In the genomic region with DNA sequence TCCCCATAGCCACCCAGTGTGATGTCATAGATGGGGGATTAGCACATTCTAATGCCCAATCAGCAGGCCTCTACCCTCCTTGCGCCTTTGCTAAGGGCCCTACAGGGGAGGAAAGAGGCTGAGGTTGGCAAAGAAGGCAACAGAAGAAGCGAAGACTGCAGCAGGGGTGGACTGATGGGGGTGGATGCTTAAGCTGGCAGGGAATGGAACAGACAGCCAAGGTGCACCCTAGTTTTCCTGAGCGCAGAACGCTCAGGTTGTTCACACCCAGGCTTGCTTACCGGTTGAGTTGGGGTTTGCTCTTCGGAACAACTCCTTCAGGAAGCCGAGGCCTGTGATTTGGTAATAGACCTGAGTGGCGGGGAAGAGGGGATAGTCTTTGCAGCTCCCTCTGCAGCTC, we compare ENCODE assay signal across 25 cellular contexts. TPM values are rescaled to one million over a fixed set of nuclear protein-coding genes. Genes with fewer than 3 reads are reported as not detected.
A peak's percentile ranks its signal among the peaks of the same experiment; 100 is the strongest.
DNase-seq lines count a peak whose midpoint lies in the region; ATAC-seq and TF ChIP-seq lines count a peak whose summit lies in the region.
"Had no signal": no experiment of that assay in that cellular context is flagged by ENCODE, and none has a peak within 500 bp of the region (broad histone marks: within the 10 kb centered on the region; RNA-seq: fewer than 3 reads in every experiment).

No MANE protein-coding gene starts in this region.

- DNase-seq in activated naive CD4-positive, alpha-beta T cell treated with anti-CD3 and anti-CD28 coated beads, Interleukin-2, amount 50 U/mL, for 72 hours (ENCODE audit: low spot score in 2 of 2): no peak
- no peak for DNase-seq in activated naive CD4-positive, alpha-beta T cell treated with anti-CD3 and anti-CD28 coated beads, Interleukin-2, amount 10 ng/mL, durations not matched to agents 7 days and 5 days
- no peak for DNase-seq in memory B cell (ENCODE audit: low spot score in 2 of 2)
- DNase-seq in putamen (ENCODE audit: low spot score): peak; percentile 68
- no peak for DNase-seq in adrenal gland
- no peak for DNase-seq in LoVo (ENCODE audit: low spot score)
- no peak for DNase-seq in activated CD8-positive, alpha-beta T cell treated with anti-CD3 and anti-CD28 coated beads, Interleukin-2, amount 10 ng/mL, durations not matched to agents 7 days and 5 days
- DNase-seq: AML-193; CD4-positive, alpha-beta T cell; GM23248; H7; KBM-7; MG63; NCI-H2029; NCI-H446 treated with DMSO at 0.1 percent for 48 hours; NCI-H526; NCI-H82; NK-92 treated with Interleukin-12 subunit alpha and Interleukin-12 subunit beta, amount 100 ng/mL, for 24 hours; PC-9; SJCRH30 had no signal

- CTCF ChIA-PET in activated naive CD4-positive, alpha-beta T cell treated with anti-CD3 and anti-CD28 coated beads, Interleukin-2, amount 10 ng/mL, durations not matched to agents 7 days and 5 days (lab: Charles Lee): interaction anchor here (1.0 kb wide), 2 partner anchors 101 to 404 kb away, joined by 3 read pairs; no protein-coding TSS in a partner anchor
- CTCF ChIA-PET in activated CD8-positive, alpha-beta T cell treated with anti-CD3 and anti-CD28 coated beads, Interleukin-2, amount 10 ng/mL, durations not matched to agents 7 days and 5 days (lab: Charles Lee): interaction anchor here (0.9 kb wide), 1 partner anchor 10 kb away, joined by 3 read pairs; no protein-coding TSS in a partner anchor

- no peak for TF ChIP-seq POLR2A in adrenal gland (IDR thresholded peaks at IDR 0.05)

- intact Hi-C loops in adrenal gland (cut with DNase I): no loop called here

- H3K36me3 Mint-ChIP-seq in activated naive CD4-positive, alpha-beta T cell treated with anti-CD3 and anti-CD28 coated beads, Interleukin-2, amount 50 U/mL, for 72 hours: no peaks in the 10 kb centered on the region
- H3K36me3 Mint-ChIP-seq in activated naive CD4-positive, alpha-beta T cell treated with anti-CD3 and anti-CD28 coated beads, Interleukin-2, amount 10 ng/mL, durations not matched to agents 7 days and 5 days: peaks cover 46% of the 10 kb centered on the region
- peaks cover 26% of the 10 kb centered on the region for H3K36me3 Mint-ChIP-seq in memory B cell
- H3K36me3 Mint-ChIP-seq in activated CD8-positive, alpha-beta T cell treated with anti-CD3 and anti-CD28 coated beads, Interleukin-2, amount 10 ng/mL, durations not matched to agents 7 days and 5 days (ENCODE audit: low read depth): peaks cover 54% of the 10 kb centered on the region

- no peaks in the 10 kb centered on the region for H3K9me3 Mint-ChIP-seq in activated naive CD4-positive, alpha-beta T cell treated with anti-CD3 and anti-CD28 coated beads, Interleukin-2, amount 50 U/mL, for 72 hours
- no peaks in the 10 kb centered on the region for H3K9me3 Mint-ChIP-seq in activated naive CD4-positive, alpha-beta T cell treated with anti-CD3 and anti-CD28 coated beads, Interleukin-2, amount 10 ng/mL, durations not matched to agents 7 days and 5 days
- no peaks in the 10 kb centered on the region for H3K9me3 Mint-ChIP-seq in memory B cell
- no peaks in the 10 kb centered on the region for H3K9me3 Mint-ChIP-seq in activated CD8-positive, alpha-beta T cell treated with anti-CD3 and anti-CD28 coated beads, Interleukin-2, amount 10 ng/mL, durations not matched to agents 7 days and 5 days (ENCODE audit: insufficient read depth)
- H3K9me3 Mint-ChIP-seq: CD4-positive, alpha-beta T cell had no signal

- no peaks in the 10 kb centered on the region for H3K27me3 Mint-ChIP-seq in activated naive CD4-positive, alpha-beta T cell treated with anti-CD3 and anti-CD28 coated beads, Interleukin-2, amount 10 ng/mL, durations not matched to agents 7 days and 5 days
- H3K27me3 Mint-ChIP-seq in memory B cell: no peaks in the 10 kb centered on the region
- H3K27me3 Mint-ChIP-seq in activated CD8-positive, alpha-beta T cell treated with anti-CD3 and anti-CD28 coated beads, Interleukin-2, amount 10 ng/mL, durations not matched to agents 7 days and 5 days (ENCODE audit: low read depth): no peaks in the 10 kb centered on the region
- H3K27me3 Mint-ChIP-seq: CD4-positive, alpha-beta T cell had no signal

- H3K4me1 ChIP-seq in adrenal gland (replicated peaks in 1 of 2): peaks cover 23 to 25% of the 10 kb centered on the region in 2 donors
- H3K4me1 ChIP-seq: SJCRH30 had no signal

- no peak for ATAC-seq in activated naive CD4-positive, alpha-beta T cell treated with anti-CD3 and anti-CD28 coated beads, Interleukin-2, amount 50 U/mL, for 72 hours
- no peak for ATAC-seq in memory B cell (ENCODE audit: low read depth)
- no peak for ATAC-seq in activated CD8-positive, alpha-beta T cell treated with anti-CD3 and anti-CD28 coated beads, Interleukin-2, amount 10 ng/mL, durations not matched to agents 7 days and 5 days
- ATAC-seq: HepG2, Right ventricle myocardium inferior had no signal

- POLR2A ChIA-PET in activated CD8-positive, alpha-beta T cell treated with anti-CD3 and anti-CD28 coated beads, Interleukin-2, amount 10 ng/mL, durations not matched to agents 7 days and 5 days (lab: Charles Lee): no interaction called here

- H3K27me3 ChIP-seq in adrenal gland: no peaks in the 10 kb centered on the region
- H3K27me3 ChIP-seq: BLaER1 treated with 17β-estradiol and CSF1 and Interleukin-3, amounts not matched to agents 10 nM and 100 nM; MG63; SJCRH30 had no signal

- H3K4me3 Mint-ChIP-seq in activated naive CD4-positive, alpha-beta T cell treated with anti-CD3 and anti-CD28 coated beads, Interleukin-2, amount 10 ng/mL, durations not matched to agents 7 days and 5 days: no peak overlapping the region
- H3K4me3 Mint-ChIP-seq in memory B cell: no peak overlapping the region
- H3K4me3 Mint-ChIP-seq in activated CD8-positive, alpha-beta T cell treated with anti-CD3 and anti-CD28 coated beads, Interleukin-2, amount 10 ng/mL, durations not matched to agents 7 days and 5 days: no peak overlapping the region
- H3K4me3 Mint-ChIP-seq: CD4-positive, alpha-beta T cell had no signal

- no peaks in the 10 kb centered on the region for H3K9me3 ChIP-seq in adrenal gland (replicated peaks in 1 of 3)
- H3K9me3 ChIP-seq: BLaER1 treated with 17β-estradiol and CSF1 and Interleukin-3, amounts not matched to agents 10 nM and 100 nM; MG63; SJCRH30 had no signal

- peaks cover 0 to 76% of the 10 kb centered on the region in 2 donors for H3K36me3 ChIP-seq in adrenal gland (replicated peaks in 1 of 2)

- no peak overlapping the region for H3K4me3 ChIP-seq in adrenal gland
- H3K4me3 ChIP-seq: BLaER1 treated with 17β-estradiol and CSF1 and Interleukin-3, amounts not matched to agents 10 nM and 100 nM; GM23248; MG63; PC-9; SJCRH30 had no signal

- H3K27ac ChIP-seq in adrenal gland: no peak overlapping the region
- H3K27ac ChIP-seq: BLaER1 treated with 17β-estradiol and CSF1 and Interleukin-3, amounts not matched to agents 10 nM and 100 nM; GM23248; PC-9; SJCRH30 had no signal

- WGBS in adrenal gland, 4 donors: 91 to 98% (median 95%) methylated on average over 8 of the region's 8 CpGs

- peaks cover 13% of the 10 kb centered on the region for H3K4me1 Mint-ChIP-seq in activated naive CD4-positive, alpha-beta T cell treated with anti-CD3 and anti-CD28 coated beads, Interleukin-2, amount 10 ng/mL, durations not matched to agents 7 days and 5 days
- no peaks in the 10 kb centered on the region for H3K4me1 Mint-ChIP-seq in memory B cell
- peaks cover 28% of the 10 kb centered on the region for H3K4me1 Mint-ChIP-seq in activated CD8-positive, alpha-beta T cell treated with anti-CD3 and anti-CD28 coated beads, Interleukin-2, amount 10 ng/mL, durations not matched to agents 7 days and 5 days (ENCODE audit: low read depth)

- no peak for TF ChIP-seq CTCF in adrenal gland (IDR thresholded peaks at IDR 0.05)

- H3K27ac Mint-ChIP-seq in activated naive CD4-positive, alpha-beta T cell treated with anti-CD3 and anti-CD28 coated beads, Interleukin-2, amount 50 U/mL, for 72 hours: peak overlapping the region; percentile 55 to 81
- no peak overlapping the region for H3K27ac Mint-ChIP-seq in activated naive CD4-positive, alpha-beta T cell treated with anti-CD3 and anti-CD28 coated beads, Interleukin-2, amount 10 ng/mL, durations not matched to agents 7 days and 5 days
- peak overlapping the region; percentile 70 for H3K27ac Mint-ChIP-seq in memory B cell
- no peak overlapping the region for H3K27ac Mint-ChIP-seq in activated CD8-positive, alpha-beta T cell treated with anti-CD3 and anti-CD28 coated beads, Interleukin-2, amount 10 ng/mL, durations not matched to agents 7 days and 5 days
- H3K27ac Mint-ChIP-seq: CD4-positive, alpha-beta T cell had no signal

RNA-seq across cellular contexts. Expression of a gene that starts 12.7 kb away (rescaled TPM):
- total RNA-seq in activated naive CD4-positive, alpha-beta T cell treated with anti-CD3 and anti-CD28 coated beads, Interleukin-2, amount 50 U/mL, for 72 hours: 10 to 100 TPM; 37.8 to 51.5 TPM
- 10 to 100 TPM; 47.8 to 64.8 (median 52.0) TPM for total RNA-seq in adrenal gland
- 10 to 100 TPM; 24.8 to 75.1 (median 33.1) TPM for polyA plus RNA-seq in adrenal gland
- total RNA-seq in activated CD8-positive, alpha-beta T cell treated with anti-CD3 and anti-CD28 coated beads, Interleukin-2, amount 10 ng/mL, durations not matched to agents 7 days and 5 days: 10 to 100 TPM; 38.7 to 43.2 TPM

RNA-seq across cellular contexts. Expression of a gene that starts 30.1 kb away (rescaled TPM):
- total RNA-seq in activated naive CD4-positive, alpha-beta T cell treated with anti-CD3 and anti-CD28 coated beads, Interleukin-2, amount 50 U/mL, for 72 hours: under 1 TPM; 0.09 to 0.21 TPM
- under 1 TPM in 6 of 8 donors, not detected in 2; 0.20 to 0.69 (median 0.35) TPM for total RNA-seq in adrenal gland
- under 1 TPM; 0.22 to 0.72 (median 0.71) TPM for polyA plus RNA-seq in adrenal gland
- total RNA-seq in activated CD8-positive, alpha-beta T cell treated with anti-CD3 and anti-CD28 coated beads, Interleukin-2, amount 10 ng/mL, durations not matched to agents 7 days and 5 days: not detected
- total RNA-seq: CD4-positive, alpha-beta T cell; HT1080; LHCN-M2; PC-9; SJCRH30 had no signal
- polyA plus RNA-seq: HepG2 had no signal

RNA-seq across cellular contexts. Expression of a gene that starts 39.3 kb away (rescaled TPM):
- 10 to 100 TPM; 38.4 to 38.7 TPM for total RNA-seq in activated naive CD4-positive, alpha-beta T cell treated with anti-CD3 and anti-CD28 coated beads, Interleukin-2, amount 50 U/mL, for 72 hours
- 100 to 1,000 TPM in 1 of 8 donors, 10 to 100 TPM in 7; 16.1 to 112 (median 28.9) TPM for total RNA-seq in adrenal gland
- 10 to 100 TPM; 15.2 to 26.2 (median 18.2) TPM for polyA plus RNA-seq in adrenal gland
- total RNA-seq in activated CD8-positive, alpha-beta T cell treated with anti-CD3 and anti-CD28 coated beads, Interleukin-2, amount 10 ng/mL, durations not matched to agents 7 days and 5 days: 10 to 100 TPM; 44.2 to 44.6 TPM

RNA-seq across cellular contexts. Expression of a gene that starts 45.9 kb away (rescaled TPM):
- total RNA-seq in activated naive CD4-positive, alpha-beta T cell treated with anti-CD3 and anti-CD28 coated beads, Interleukin-2, amount 50 U/mL, for 72 hours: 10 to 100 TPM; 84.1 to 85.8 TPM
- 10 to 100 TPM; 16.5 to 59.3 (median 39.8) TPM for total RNA-seq in adrenal gland
- polyA plus RNA-seq in adrenal gland: 10 to 100 TPM; 26.9 to 73.5 (median 65.1) TPM
- 10 to 100 TPM; 94.3 to 99.4 TPM for total RNA-seq in activated CD8-positive, alpha-beta T cell treated with anti-CD3 and anti-CD28 coated beads, Interleukin-2, amount 10 ng/mL, durations not matched to agents 7 days and 5 days

Comparison
In these comparisons a context has a peak if more than half of its experiments do, and no peak if none do; other contexts are left out.
1. H3K27ac Mint-ChIP-seq: peak in activated naive CD4-positive, alpha-beta T cell treated with anti-CD3 and anti-CD28 coated beads, Interleukin-2, amount 50 U/mL, for 72 hours (2 of 2) and memory B cell (single experiment); none in activated naive CD4-positive, alpha-beta T cell treated with anti-CD3 and anti-CD28 coated beads, Interleukin-2, amount 10 ng/mL, durations not matched to agents 7 days and 5 days (single experiment) and activated CD8-positive, alpha-beta T cell treated with anti-CD3 and anti-CD28 coated beads, Interleukin-2, amount 10 ng/mL, durations not matched to agents 7 days and 5 days (single experiment).